In the genomic region with DNA sequence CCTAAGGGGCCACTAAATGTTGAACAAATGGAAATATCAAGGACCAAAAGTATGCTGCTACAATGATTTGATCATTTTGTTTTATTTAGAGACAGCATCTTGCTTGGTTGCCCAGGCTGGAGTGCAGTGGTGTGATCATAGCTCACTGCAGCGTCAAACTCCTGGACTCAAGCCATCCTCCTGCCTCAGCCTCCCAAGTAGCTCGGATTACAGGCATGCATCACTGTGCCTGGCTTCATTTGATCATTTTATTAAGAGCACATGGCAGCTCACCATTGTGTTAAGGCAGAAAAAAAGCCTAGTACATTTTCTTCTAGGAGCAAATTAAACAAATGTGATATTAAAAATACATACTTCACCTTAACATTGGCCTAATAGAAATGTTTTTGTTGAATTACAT, we compare ENCODE assay signal across 21 cellular contexts. TPM values are rescaled to one million over a fixed set of nuclear protein-coding genes. Genes with fewer than 3 reads are reported as not detected.
A peak's percentile ranks its signal among the peaks of the same experiment; 100 is the strongest.
DNase-seq lines count a peak whose midpoint lies in the region; ATAC-seq and TF ChIP-seq lines count a peak whose summit lies in the region.
"Had no signal": no experiment of that assay in that cellular context is flagged by ENCODE, and none has a peak within 500 bp of the region (broad histone marks: within the 10 kb centered on the region; RNA-seq: fewer than 3 reads in every experiment).

No MANE protein-coding gene starts in this region.

- peak; percentile 79 for DNase-seq in MG63
- DNase-seq in brain microvascular endothelial cell = peak; percentile 85
- peak; percentile 41 for DNase-seq in kidney tubule cell (ENCODE audit: low spot score)
- DNase-seq in OCI-M2 (lab: John Stamatoyannopoulos, UW; ENCODE audit: unreplicated experiment) = no peak
- DNase-seq in stimulated activated CD4-positive, alpha-beta T cell treated with anti-CD3 and anti-CD28 coated beads, Interleukin-4, amount 100 ng/mL, for 1 hour = no peak
- no peak for DNase-seq in globus pallidus (ENCODE audit: low spot score)
- DNase-seq: ACHN; activated CD4-positive, alpha-beta T cell treated with anti-CD3 and anti-CD28 coated beads, Interleukin-2, amount 50 U/mL, for 4 hours; activated naive CD4-positive, alpha-beta T cell treated with anti-CD3 and anti-CD28 coated beads for 36 hours; activated T-cell treated with anti-CD3 and anti-CD28 coated beads for 4 hours; CD4-positive, CD25-positive, alpha-beta regulatory T cell; islet precursor cell; mammary epithelial cell; naive thymus-derived CD8-positive, alpha-beta T cell; NCI-H1694 treated with DMSO at 0.1 percent for 48 hours; NK-92 treated with Interleukin-12 subunit alpha and Interleukin-12 subunit beta, amount 100 ng/mL, for 24 hours; tibial artery had no signal

- H3K27me3 ChIP-seq in ACC112 (ENCODE audit: insufficient read depth, low read length) = no peaks in the 10 kb centered on the region
- no peaks in the 10 kb centered on the region for H3K27me3 ChIP-seq in MG63
- H3K27me3 ChIP-seq in brain microvascular endothelial cell (replicated peaks) = no peaks in the 10 kb centered on the region
- H3K27me3 ChIP-seq: tibial artery had no signal

- H2AFZ ChIP-seq in ACC112 (ENCODE audit: low read length, unreplicated experiment) = peak overlapping the region; percentile 33

- ATAC-seq in HG03108 (IDR thresholded peaks at IDR 0.05; ENCODE audit: unreplicated experiment) = no peak
- ATAC-seq: HepG2; naive thymus-derived CD8-positive, alpha-beta T cell had no signal

- H3K4me3 ChIP-seq in ACC112 (ENCODE audit: low read depth, low read length) (no peak overlapping the region), MG63 (no peak overlapping the region), brain microvascular endothelial cell (ENCODE audit: low read depth, low read length) (no peak overlapping the region)
- H3K4me3 ChIP-seq: tibial artery had no signal

- H3K9me3 ChIP-seq in MG63 = no peaks in the 10 kb centered on the region
- H3K9me3 ChIP-seq: tibial artery had no signal

- in situ Hi-C loops in brain microvascular endothelial cell (cut with HindIII; ENCODE audit: low pct_ligation_motif_present, low sequenced_read_pairs) = no loop called here

- H3K4me1 ChIP-seq in ACC112 (ENCODE audit: control insufficient read depth, insufficient read depth, low read length, unreplicated experiment) = peaks cover 41% of the 10 kb centered on the region

- TF ChIP-seq CTCF in brain microvascular endothelial cell (IDR thresholded peaks at IDR 0.05; ENCODE audit: low read depth, low read length, missing control alignments) = no peak

- H3K36me3 ChIP-seq in ACC112 (ENCODE audit: insufficient read depth, low read length) (no peaks in the 10 kb centered on the region), MG63 (peaks cover under 1% of the 10 kb centered on the region; the same call in 1 of the 2 replicates), brain microvascular endothelial cell (replicated peaks) (no peaks in the 10 kb centered on the region)
- H3K36me3 ChIP-seq: tibial artery had no signal

- H3K27ac ChIP-seq in ACC112 (ENCODE audit: low read depth, low read length) (peak overlapping the region; percentile 33; the same call in 1 of the 2 replicates), brain microvascular endothelial cell (no peak overlapping the region)
- H3K27ac ChIP-seq: epithelial cell of prostate, tibial artery had no signal

- no peaks in the 10 kb centered on the region for H3K79me2 ChIP-seq in ACC112 (ENCODE audit: control insufficient read depth, insufficient read depth, low read length, unreplicated experiment)

RNA-seq across cellular contexts. Expression of gene DCLK2, which starts 52.7 kb away (rescaled TPM):
- 1.4 and 3.1 TPM in 2 replicates for total RNA-seq in MG63 (2014; rRNA removed; shearing (Covaris generic); ENCODE audit: low replicate concordance)
- total RNA-seq: activated naive CD4-positive, alpha-beta T cell treated with anti-CD3 and anti-CD28 coated beads for 36 hours; HepG2; naive thymus-derived CD8-positive, alpha-beta T cell had no signal

Comparison
In these comparisons a context has a peak if more than half of its experiments do, and no peak if none do; other contexts are left out.
1. DNase-seq: peak in MG63 (single experiment), brain microvascular endothelial cell (single experiment) and kidney tubule cell (single experiment); none in OCI-M2 (single experiment), stimulated activated CD4-positive, alpha-beta T cell treated with anti-CD3 and anti-CD28 coated beads, Interleukin-4, amount 100 ng/mL, for 1 hour (single experiment) and globus pallidus (single experiment).